ENCODE assay signal across 21 cellular contexts in the genomic region with DNA sequence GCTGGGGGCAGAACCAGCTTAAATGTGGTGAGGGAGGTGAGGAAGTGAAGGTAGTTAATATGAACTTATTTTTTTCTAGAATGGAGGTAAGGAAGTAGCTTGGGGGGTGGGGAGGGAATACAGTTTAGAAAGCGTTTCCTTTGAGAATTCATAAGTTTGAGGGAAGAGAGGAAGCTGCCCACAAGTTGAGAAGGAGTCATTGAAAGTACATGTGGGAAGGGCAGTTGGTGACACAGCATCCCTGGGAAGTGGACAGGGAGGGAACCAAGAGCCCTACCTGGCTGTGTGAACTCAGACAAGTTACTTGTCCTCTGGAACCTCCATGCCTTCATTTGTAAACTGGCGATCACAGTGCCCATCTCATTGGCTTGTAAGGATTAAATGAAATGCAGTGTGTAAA.
DNase-seq lines count a peak whose midpoint lies in the region; ATAC-seq, FAIRE-seq and TF ChIP-seq lines count a peak whose summit lies in the region.
"Had no signal": no experiment of that assay in that cellular context is flagged by ENCODE, and none has a peak within 500 bp of the region (broad histone marks: within the 10 kb centered on the region; RNA-seq: fewer than 3 reads in every experiment).

No MANE protein-coding gene starts in this region.

- no peak overlapping the region for H3K4me3 ChIP-seq in PC-3 (ENCODE audit: low read length)
- H3K4me3 ChIP-seq: BLaER1 treated with 17β-estradiol and CSF1 and Interleukin-3, amounts not matched to agents 10 nM and 100 nM; GM12878 had no signal

- H3K4me1 ChIP-seq in PC-3 (ENCODE audit: insufficient read depth, low read length): peaks cover 38% of the 10 kb centered on the region
- H3K4me1 ChIP-seq: BE2C; BLaER1 treated with 17β-estradiol and CSF1 and Interleukin-3, amounts not matched to agents 10 nM and 100 nM had no signal

- POLR2A ChIA-PET in PC-3 (lab: Charles Lee; ENCODE audit: unreplicated experiment): no interaction called here

- no peak overlapping the region for H2AFZ ChIP-seq in PC-3 (ENCODE audit: low read length)

- intact Hi-C loops in PC-3 (cut with micrococcal nuclease): loop anchor here (1.0 to 2.0 kb wide), 2 partner anchors 20 to 37 kb away; no protein-coding TSS in a partner anchor

- no peaks in the 10 kb centered on the region for H3K36me3 ChIP-seq in PC-3 (ENCODE audit: low read depth, low read length)
- H3K36me3 ChIP-seq: BE2C; BLaER1 treated with 17β-estradiol and CSF1 and Interleukin-3, amounts not matched to agents 10 nM and 100 nM had no signal

- no peaks in the 10 kb centered on the region for H3K9me3 ChIP-seq in PC-3 (ENCODE audit: low read length)
- H3K9me3 ChIP-seq: BE2C; BLaER1 treated with 17β-estradiol and CSF1 and Interleukin-3, amounts not matched to agents 10 nM and 100 nM had no signal

- peak; percentile 54 for FAIRE-seq in GM12892 (lab: Jason Lieb, UNC)
- FAIRE-seq: A204.1, G401.6, GM12878, GM18507 had no signal

- H3K9ac ChIP-seq in PC-3 (ENCODE audit: low read length): peak overlapping the region; percentile 77
- H3K9ac ChIP-seq: BLaER1 treated with 17β-estradiol and CSF1 and Interleukin-3, amounts not matched to agents 10 nM and 100 nM had no signal

- no peak for TF ChIP-seq POLR2A in GM12892 (IDR thresholded peaks at IDR 0.05; ENCODE audit: low read depth, low read length)

- H3F3A ChIP-seq in PC-3 (ENCODE audit: low read length, unreplicated experiment): no peaks in the 10 kb centered on the region

- TF ChIP-seq CTCF in PC-3 (conservative IDR thresholded peaks at IDR 0.05; ENCODE audit: low read depth, low read length): no peak

- no peaks in the 10 kb centered on the region for H3K9me2 ChIP-seq in PC-3 (replicated peaks; ENCODE audit: low read length)

- peak; percentile 45 for ATAC-seq in PC-3
- ATAC-seq: GM12878 had no signal

- H3K79me2 ChIP-seq in PC-3 (ENCODE audit: low read length): no peaks in the 10 kb centered on the region

- H3K27me3 ChIP-seq in PC-3 (ENCODE audit: low read length): no peaks in the 10 kb centered on the region
- H3K27me3 ChIP-seq: BE2C; BLaER1 treated with 17β-estradiol and CSF1 and Interleukin-3, amounts not matched to agents 10 nM and 100 nM had no signal

- H4K20me1 ChIP-seq in PC-3 (ENCODE audit: low read length): no peaks in the 10 kb centered on the region
- H4K20me1 ChIP-seq: BLaER1 treated with 17β-estradiol and CSF1 and Interleukin-3, amounts not matched to agents 10 nM and 100 nM had no signal

- peak overlapping the region; percentile 95 for H3K27ac ChIP-seq in PC-3 (ENCODE audit: low read length)
- H3K27ac ChIP-seq: BLaER1 treated with 17β-estradiol and CSF1 and Interleukin-3, amounts not matched to agents 10 nM and 100 nM had no signal

- no TSS peak for BruUV-seq in PC-3 (replicated peaks; lab: Mats Ljungman, UMichigan)

- DNase-seq in GM12892 (ENCODE audit: insufficient read length) (no peak), HT1080 (ENCODE audit: low read depth) (peak; percentile 50), PC-3 (peak; percentile 71), kidney tubule cell (ENCODE audit: low spot score) (peak; percentile 4), ureter (ENCODE audit: low spot score) (no peak), GDM1 (lab: John Stamatoyannopoulos, UW) (no peak), D341Med (ENCODE audit: low spot score) (no peak), activated T-cell treated with anti-CD3 and anti-CD28 coated beads for 4 hours (no peak)
- DNase-seq: AML-193; BE2C; CD4-positive, alpha-beta T cell; CD8-positive, alpha-beta memory T cell; DMS53; DMS79 treated with DMSO at 0.1 percent for 48 hours; GOT3; H7 had no signal

- H3K4me2 ChIP-seq in PC-3 (ENCODE audit: low read length): peak overlapping the region; percentile 58
- H3K4me2 ChIP-seq: BLaER1 treated with 17β-estradiol and CSF1 and Interleukin-3, amounts not matched to agents 10 nM and 100 nM had no signal

- CTCF ChIA-PET in PC-3 (lab: Charles Lee): interaction anchor here (0.7 kb wide), 1 partner anchor 175 kb away, joined by 11 read pairs; no protein-coding TSS in a partner anchor

Comparison
In these comparisons a context has a peak if more than half of its experiments do, and no peak if none do; other contexts are left out.
1. DNase-seq: peak in HT1080 (single experiment), PC-3 (single experiment) and kidney tubule cell (single experiment); none in GM12892 (single experiment), ureter (single experiment), GDM1 (single experiment), D341Med (single experiment) and activated T-cell treated with anti-CD3 and anti-CD28 coated beads for 4 hours (single experiment).